9 cellular contexts compared by ENCODE assay signal in the genomic region with DNA sequence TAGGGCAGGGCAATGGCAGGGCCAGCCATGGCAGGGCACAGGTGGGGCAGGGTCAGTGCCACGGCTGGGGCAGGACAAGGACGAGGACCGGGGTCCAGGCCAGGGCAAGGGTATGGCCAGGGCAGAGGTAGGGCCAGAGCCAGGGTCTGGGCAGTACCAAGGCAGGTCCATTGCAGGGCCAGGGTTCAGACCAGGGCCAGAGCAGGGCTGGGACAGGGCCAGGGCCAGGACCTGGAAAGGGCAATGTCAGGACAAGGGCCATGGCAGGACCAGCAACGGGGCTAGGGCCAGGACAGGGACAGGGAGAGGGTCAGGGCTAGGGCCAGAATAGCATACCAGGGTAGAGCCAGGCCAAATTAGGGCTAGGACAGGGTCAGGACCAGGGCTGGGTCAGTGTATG. TPM values are rescaled to one million over a fixed set of nuclear protein-coding genes. Genes with fewer than 3 reads are reported as not detected.
"Had no signal": no experiment of that assay in that cellular context is flagged by ENCODE, and none has a peak within 500 bp of the region (broad histone marks: within the 10 kb centered on the region; RNA-seq: fewer than 3 reads in every experiment).

No MANE protein-coding gene starts in this region.

RNA-seq across cellular contexts. Expression of a gene that starts 47.8 kb away (rescaled TPM):
- total RNA-seq: NCI-H460, OCI-LY7, PC-3, PC-9, Peyer's patch, Right ventricle myocardium superior, RPMI7951, SJSA1, SK-MEL-5 had no signal
